10 cellular contexts compared by ENCODE assay signal in genomic region chr4:40908297-40908696, GRCh38.
DNase-seq lines count a peak whose midpoint lies in the region; ATAC-seq and TF ChIP-seq lines count a peak whose summit lies in the region.
"Had no signal": no experiment of that assay in that cellular context is flagged by ENCODE, and none has a peak within 500 bp of the region (broad histone marks: within the 10 kb centered on the region; RNA-seq: fewer than 3 reads in every experiment).

No MANE protein-coding gene starts in this region.

- 97% methylated on average over 5 of the region's 12 CpGs; no CpG with 5 or more reads in 1 of the 2 experiments for WGBS in IMR-90 (ENCODE audit: extremely low coverage in 2 of 2, insufficient read length in 1 of 2), 2 experiments
- 45% methylated on average over 12 of the region's 12 CpGs for WGBS in suprapubic skin

- no peak overlapping the region for H4K8ac ChIP-seq in IMR-90 (ENCODE audit: low read depth in 2 of 2, low read length in 2 of 2)

- H3K27me3 ChIP-seq in IMR-90 (ENCODE audit: control insufficient read depth, insufficient read depth, low read length) (no peaks in the 10 kb centered on the region), suprapubic skin (no peaks in the 10 kb centered on the region)

- H3K4me1 ChIP-seq in IMR-90 (ENCODE audit: control insufficient read depth, insufficient read depth, low read length) (peaks cover 12% of the 10 kb centered on the region), suprapubic skin (peaks cover 17% of the 10 kb centered on the region)

- H3K36me3 ChIP-seq in IMR-90 (ENCODE audit: control insufficient read depth, insufficient read depth, low read length) (no peaks in the 10 kb centered on the region), suprapubic skin (no peaks in the 10 kb centered on the region)

- no peak overlapping the region for H3K4me2 ChIP-seq in IMR-90 (ENCODE audit: low read depth, low read length)

- in situ Hi-C loops in IMR-90 (cut with MboI; ENCODE audit: low sequenced_read_pairs) = loop anchor here (5.0 to 25.0 kb wide), 2 partner anchors 171 to 754 kb away; no protein-coding TSS in a partner anchor

- H3K4me1 Mint-ChIP-seq in activated CD4-positive, alpha-beta T cell treated with anti-CD3 and anti-CD28 coated beads, Interleukin-2, amount 10 ng/mL, durations not matched to agents 7 days and 5 days = peaks cover 16% of the 10 kb centered on the region

- H3K4me3 ChIP-seq in IMR-90 (ENCODE audit: insufficient read depth, low read depth, low read length) (no peak overlapping the region), suprapubic skin (no peak overlapping the region)

- no peak overlapping the region for H3K56ac ChIP-seq in IMR-90 (ENCODE audit: extremely low read depth, insufficient read depth, low read length)

- H2AK9ac ChIP-seq in IMR-90 (replicated peaks; ENCODE audit: low read depth, low read length, poor library complexity) = no peak overlapping the region

- no peaks in the 10 kb centered on the region for H3K79me1 ChIP-seq in IMR-90 (ENCODE audit: low read depth in 1 of 2, low read length in 2 of 2)

- no peaks in the 10 kb centered on the region for H3K36me3 Mint-ChIP-seq in activated CD4-positive, alpha-beta T cell treated with anti-CD3 and anti-CD28 coated beads, Interleukin-2, amount 10 ng/mL, durations not matched to agents 7 days and 5 days (ENCODE audit: low read depth)
- H3K36me3 Mint-ChIP-seq: brain had no signal

- no peak overlapping the region for H4K91ac ChIP-seq in IMR-90 (ENCODE audit: insufficient read depth, low read depth, low read length)

- intact Hi-C loops in IMR-90 (cut with micrococcal nuclease) = loop anchor here (1.0 kb wide), 1 partner anchor 16 kb away; no protein-coding TSS in a partner anchor

- H4K20me1 ChIP-seq in IMR-90 (ENCODE audit: insufficient read depth, low read length) = peaks cover 6% of the 10 kb centered on the region; the same call in 1 of the 2 replicates

- H3K27me3 Mint-ChIP-seq in activated CD4-positive, alpha-beta T cell treated with anti-CD3 and anti-CD28 coated beads, Interleukin-2, amount 10 ng/mL, durations not matched to agents 7 days and 5 days = no peaks in the 10 kb centered on the region

- H2AFZ ChIP-seq in IMR-90 (replicated peaks; ENCODE audit: low read length, poor library complexity) = peak overlapping the region; percentile 2

- H3K14ac ChIP-seq in IMR-90 (replicated peaks; ENCODE audit: low read depth, low read length) = no peak overlapping the region

- no peak overlapping the region for H3K23ac ChIP-seq in IMR-90 (ENCODE audit: low read depth, low read length)

- no peak for TF ChIP-seq POLR2A in IMR-90 (IDR thresholded peaks at IDR 0.05; ENCODE audit: low read depth, low read length)
- TF ChIP-seq POLR2A in suprapubic skin (IDR thresholded peaks at IDR 0.05) = no peak

- no peak overlapping the region for H3K9ac ChIP-seq in IMR-90 (ENCODE audit: low read depth, low read length)

- H3K4me3 Mint-ChIP-seq in activated CD4-positive, alpha-beta T cell treated with anti-CD3 and anti-CD28 coated beads, Interleukin-2, amount 10 ng/mL, durations not matched to agents 7 days and 5 days = no peak overlapping the region
- H3K4me3 Mint-ChIP-seq: brain; T-helper 2 cell treated with Interferon-gamma antibody and Interleukin-4, amounts not matched to agents 5 μg/mL and 100 μg/mL, for 36 hours had no signal

- H2BK120ac ChIP-seq in IMR-90 (ENCODE audit: low read depth, low read length) = 0 out of 2 replicates have a peak overlapping the region, but pooled peaks have one; percentile 4

- DNase-seq in NCI-H2227 (lab: John Stamatoyannopoulos, UW; ENCODE audit: unreplicated experiment) = peak; percentile 28
- no peak for DNase-seq in NCI-H2227 treated with DMSO at 0.1 percent for 48 hours (lab: John Stamatoyannopoulos, UW)
- DNase-seq in IMR-90 = no peak
- no peak for DNase-seq in epithelial cell of prostate (ENCODE audit: low read depth, low spot score)
- peak in 1 of 2 donors; percentile 79 for DNase-seq in suprapubic skin (ENCODE audit: low spot score in 2 of 2)
- no peak for DNase-seq in GDM1 (lab: John Stamatoyannopoulos, UW)
- DNase-seq in globus pallidus (ENCODE audit: low spot score) = no peak
- no peak for DNase-seq in activated CD4-positive, alpha-beta T cell treated with anti-CD3 and anti-CD28 coated beads, Interleukin-2, amount 10 ng/mL, durations not matched to agents 7 days and 5 days

- TF ChIP-seq RAD21 in IMR-90 (IDR thresholded peaks at IDR 0.05; ENCODE audit: low read length) = no peak

- H2BK20ac ChIP-seq in IMR-90 (ENCODE audit: low read depth, low read length) = no peak overlapping the region

- no peak overlapping the region for H3K18ac ChIP-seq in IMR-90 (ENCODE audit: low read depth, low read length)

- dilution Hi-C loops in IMR-90 (cut with HindIII; ENCODE audit: low sequenced_read_pairs, unreplicated experiment) = no loop called here

- peak overlapping the region; percentile 80 for H2AK5ac ChIP-seq in IMR-90 (ENCODE audit: low read depth, low read length)

- CTCF ChIA-PET in IMR-90 (lab: Yijun Ruan, JAX) = interaction anchor here (1.2 kb wide), 1 partner anchor 20 kb away, joined by 3 read pairs; no protein-coding TSS in a partner anchor
- CTCF ChIA-PET in activated CD4-positive, alpha-beta T cell treated with anti-CD3 and anti-CD28 coated beads, Interleukin-2, amount 10 ng/mL, durations not matched to agents 7 days and 5 days (lab: Charles Lee) = interaction anchor here (1.2 to 5.5 kb wide), 4 partner anchors 8 to 18 kb away, joined by 4 to 42 read pairs (median 8); no protein-coding TSS in a partner anchor

- ATAC-seq in IMR-90 (ENCODE audit: low read depth) = no peak

- BruUV-seq in IMR-90 (replicated peaks; lab: Mats Ljungman, UMichigan) = no TSS peak

- H3K9me3 Mint-ChIP-seq in activated CD4-positive, alpha-beta T cell treated with anti-CD3 and anti-CD28 coated beads, Interleukin-2, amount 10 ng/mL, durations not matched to agents 7 days and 5 days = no peaks in the 10 kb centered on the region
- H3K9me3 Mint-ChIP-seq: brain; T-helper 2 cell treated with Interferon-gamma antibody and Interleukin-4, amounts not matched to agents 5 μg/mL and 100 μg/mL, for 36 hours had no signal

- no peak for TF ChIP-seq EP300 in suprapubic skin (IDR thresholded peaks at IDR 0.05)

- H4K5ac ChIP-seq in IMR-90 (ENCODE audit: low read depth, low read length) = no peak overlapping the region

- peaks cover 11% of the 10 kb centered on the region; the same call in 1 of the 2 replicates for H3K9me1 ChIP-seq in IMR-90 (ENCODE audit: insufficient read depth, low read length)

- H3K27ac ChIP-seq in IMR-90 (ENCODE audit: insufficient read depth, low read length) (no peak overlapping the region), epithelial cell of prostate (peak overlapping the region; percentile 85), suprapubic skin (peak overlapping the region; percentile 90)

- H2BK15ac ChIP-seq in IMR-90 (ENCODE audit: low read depth, low read length) = no peak overlapping the region

- peak overlapping the region; percentile 3; the same call in 1 of the 2 replicates for H3K4ac ChIP-seq in IMR-90 (ENCODE audit: low read depth, low read length)

- H3K9me3 ChIP-seq in IMR-90 (ENCODE audit: control insufficient read depth, insufficient read depth, low read length) = no peaks in the 10 kb centered on the region
- no peaks in the 10 kb centered on the region for H3K9me3 ChIP-seq in suprapubic skin

- TF ChIP-seq CTCF in IMR-90 (conservative IDR thresholded peaks at IDR 0.05; ENCODE audit: low read depth, low read length) (no peak), suprapubic skin (IDR thresholded peaks at IDR 0.05) (no peak)

- H2BK5ac ChIP-seq in IMR-90 (ENCODE audit: low read depth, low read length, poor library complexity, severe bottlenecking) = no peak overlapping the region

- H3K27ac Mint-ChIP-seq in activated CD4-positive, alpha-beta T cell treated with anti-CD3 and anti-CD28 coated beads, Interleukin-2, amount 10 ng/mL, durations not matched to agents 7 days and 5 days = no peak overlapping the region

- POLR2A ChIA-PET in IMR-90 (lab: Charles Lee; ENCODE audit: unreplicated experiment) = no interaction called here
- POLR2A ChIA-PET in activated CD4-positive, alpha-beta T cell treated with anti-CD3 and anti-CD28 coated beads, Interleukin-2, amount 10 ng/mL, durations not matched to agents 7 days and 5 days (lab: Charles Lee) = interaction anchor here (0.6 kb wide), 1 partner anchor 34 kb away, joined by 5 read pairs; no protein-coding TSS in a partner anchor

TF ChIP-seq in IMR-90, 13 proteins besides CTCF, POLR2A, EP300 and RAD21:
- TF ChIP-seq NFE2L2 (IDR thresholded peaks at IDR 0.05; ENCODE audit: low read depth, low read length) = no peak
- TF ChIP-seq RFX5 (IDR thresholded peaks at IDR 0.05; ENCODE audit: low read depth, low read length) = no peak
- no peak for TF ChIP-seq CHD1 (IDR thresholded peaks at IDR 0.05; ENCODE audit: low read depth, low read length)
- no peak for TF ChIP-seq MAZ (IDR thresholded peaks at IDR 0.05; ENCODE audit: borderline replicate concordance, low read depth, low read length)
- TF ChIP-seq MXI1 (IDR thresholded peaks at IDR 0.05; ENCODE audit: borderline replicate concordance, low read depth, low read length) = no peak
- no peak for TF ChIP-seq MAFK (IDR thresholded peaks at IDR 0.05; ENCODE audit: low read depth, low read length)
- no peak for TF ChIP-seq ELK1 (IDR thresholded peaks at IDR 0.05; ENCODE audit: borderline replicate concordance, low read depth, low read length)
- TF ChIP-seq BHLHE40 (IDR thresholded peaks at IDR 0.05; ENCODE audit: low read depth, low read length) = no peak
- no peak for TF ChIP-seq RCOR1 (IDR thresholded peaks at IDR 0.05; ENCODE audit: insufficient replicate concordance, low read length)
- no peak for TF ChIP-seq FOS (IDR thresholded peaks at IDR 0.05; ENCODE audit: low read depth, low read length)
